ENCODE assay signal across 15 cellular contexts in the genomic region with DNA sequence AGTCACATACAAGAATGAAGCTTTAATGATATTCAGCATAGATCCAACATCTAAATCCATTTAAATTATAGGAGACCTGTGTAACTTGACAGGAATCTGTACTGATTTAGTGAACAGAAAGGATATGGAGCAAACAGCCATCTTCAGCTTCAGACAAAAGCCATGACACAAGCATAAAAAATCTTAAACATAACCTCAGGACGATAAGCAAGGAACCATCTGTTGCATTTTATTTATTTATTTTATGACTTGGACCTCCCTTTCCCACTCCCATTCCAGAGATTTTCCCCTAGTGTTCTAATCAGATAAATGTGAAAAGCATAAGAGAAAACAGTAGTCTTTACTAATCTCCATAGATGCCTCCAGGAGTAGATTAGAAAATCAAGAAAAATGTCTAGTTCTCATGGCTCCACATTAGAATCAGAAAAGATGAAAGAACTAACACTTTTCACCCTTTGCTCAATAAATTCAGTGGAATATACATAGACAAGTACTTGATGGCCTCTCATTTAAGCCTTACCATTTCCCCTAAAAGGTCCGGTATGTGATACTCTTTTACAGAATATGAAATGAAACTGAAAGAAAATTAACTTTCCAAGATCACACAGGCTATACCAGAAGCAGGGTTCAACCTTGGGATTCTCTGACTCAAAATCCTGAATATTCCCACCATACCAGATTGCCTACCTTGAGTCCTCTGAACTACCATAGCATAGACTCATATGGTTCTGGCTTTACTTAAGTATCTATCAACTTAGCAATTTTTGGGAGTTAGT. TPM values are rescaled to one million over a fixed set of nuclear protein-coding genes. Genes with fewer than 3 reads are reported as not detected.
DNase-seq lines count a peak whose midpoint lies in the region; ATAC-seq and TF ChIP-seq lines count a peak whose summit lies in the region.
"Had no signal": no experiment of that assay in that cellular context is flagged by ENCODE, and none has a peak within 500 bp of the region (broad histone marks: within the 10 kb centered on the region; RNA-seq: fewer than 3 reads in every experiment).

No MANE protein-coding gene starts in this region.

- no peak for TF ChIP-seq CTCF in fibroblast of lung (conservative IDR thresholded peaks at IDR 0.05 in 1 of 2, IDR thresholded peaks at IDR 0.05 in 1 of 2; ENCODE audit: low read depth in 1 of 2, low read length in 2 of 2)
- TF ChIP-seq CTCF in right lobe of liver (IDR thresholded peaks at IDR 0.05), result no peak

- intact Hi-C loops in right lobe of liver (cut with DNase I), result no loop called here

- H3K27me3 ChIP-seq in GM23248 (replicated peaks; ENCODE audit: insufficient read depth), result no peaks in the 10 kb centered on the region
- no peaks in the 10 kb centered on the region for H3K27me3 ChIP-seq in fibroblast of lung (ENCODE audit: control insufficient read depth, insufficient read depth, low read length)
- no peaks in the 10 kb centered on the region for H3K27me3 ChIP-seq in right lobe of liver
- H3K27me3 ChIP-seq: breast epithelium had no signal

- H3K9me3 ChIP-seq in GM23248 (ENCODE audit: low read depth) (no peaks in the 10 kb centered on the region), fibroblast of lung (ENCODE audit: control insufficient read depth, insufficient read depth, low read depth, low read length) (no peaks in the 10 kb centered on the region), right lobe of liver (no peaks in the 10 kb centered on the region)
- H3K9me3 ChIP-seq: breast epithelium, prostate gland had no signal

- H3K9me2 ChIP-seq in GM23248 (ENCODE audit: insufficient read depth), result no peaks in the 10 kb centered on the region

- peak overlapping the region; percentile 16; the same call in 1 of the 2 replicates for H3K4me3 ChIP-seq in GM23248
- H3K4me3 ChIP-seq in fibroblast of lung (replicated peaks in 1 of 4; ENCODE audit: control extremely low read depth in 1 of 4, insufficient read depth in 1 of 4, low read depth in 3 of 4, low read length in 4 of 4), result peak overlapping the region in 3 of 4 experiments; percentile 1 to 26 (median 2)
- H3K4me3 ChIP-seq in right lobe of liver, result no peak overlapping the region
- H3K4me3 ChIP-seq: breast epithelium, prostate gland had no signal

- DNase-seq in GM23248 (peak; percentile 65), fibroblast of lung (ENCODE audit: low read depth in 2 of 2) (peak; percentile 75 to 91), smooth muscle cell of the brain vasculature (ENCODE audit: low read depth, low spot score) (peak; percentile 12), SHP77 treated with DMSO at 0.1 percent for 48 hours (lab: John Stamatoyannopoulos, UW) (no peak), right lobe of liver (no peak)
- DNase-seq: activated gamma-delta T cell treated with Interleukin-2 at 50 U/mL for 16 hours; head of caudate nucleus; naive B cell; NCI-H1417; stimulated activated CD4-positive, alpha-beta T cell treated with anti-CD3 and anti-CD28 coated beads, Interleukin-2, amount 100 ng/mL, for 24 hours; stimulated activated CD8-positive, alpha-beta memory T cell treated with anti-CD3 and anti-CD28 coated beads, Interleukin-4, amount 100 ng/mL, for 48 hours had no signal

- WGBS in GM23248 (ENCODE audit: low coverage in 1 of 2, low lambda C conversion rate in 2 of 2, missing lambda C conversion rate in 2 of 2), 2 experiments, result 50% methylated on average over 2 of the region's 2 CpGs
- WGBS in right lobe of liver (ENCODE audit: insufficient coverage, low coverage, low lambda C conversion rate, missing lambda C conversion rate), result 60% methylated on average over 2 of the region's 2 CpGs

- in situ Hi-C loops in GM23248 (cut with MboI), result no loop called here

- H4K20me1 ChIP-seq in GM23248 (ENCODE audit: insufficient read depth) (no peaks in the 10 kb centered on the region), fibroblast of lung (ENCODE audit: control insufficient read depth, extremely low read depth, insufficient read depth, low read length) (no peaks in the 10 kb centered on the region)

- H2AFZ ChIP-seq in GM23248, result 0 out of 2 replicates have a peak overlapping the region, but pooled peaks have one; percentile 6
- peak overlapping the region; percentile 32 for H2AFZ ChIP-seq in fibroblast of lung (ENCODE audit: low read length)

- H3K36me3 ChIP-seq in GM23248 (ENCODE audit: low read depth) (no peaks in the 10 kb centered on the region), fibroblast of lung (ENCODE audit: control insufficient read depth, insufficient read depth, low read length) (no peaks in the 10 kb centered on the region), right lobe of liver (no peaks in the 10 kb centered on the region)
- H3K36me3 ChIP-seq: breast epithelium, prostate gland had no signal

- H3K79me2 ChIP-seq in GM23248 (ENCODE audit: insufficient read depth) (peaks cover 25% of the 10 kb centered on the region), fibroblast of lung (ENCODE audit: control insufficient read depth, insufficient read depth, low read length) (peaks cover 9% of the 10 kb centered on the region)

- ATAC-seq in SK-N-SH treated with all-trans-retinoic acid at 6 μM for 48 hours (peak; percentile 79), HG03039 (IDR thresholded peaks at IDR 0.05; ENCODE audit: unreplicated experiment) (no peak), right lobe of liver (no peak)

- TF ChIP-seq POLR2A in right lobe of liver (IDR thresholded peaks at IDR 0.05), result no peak

- H3K9ac ChIP-seq in GM23248 (no peak overlapping the region), fibroblast of lung (ENCODE audit: insufficient read depth, low read length) (no peak overlapping the region)

- H3K4me1 ChIP-seq in GM23248 (ENCODE audit: insufficient read depth) (peaks cover 22% of the 10 kb centered on the region), fibroblast of lung (ENCODE audit: control insufficient read depth, extremely low read depth, insufficient read depth, low read length) (peaks cover 6% of the 10 kb centered on the region), right lobe of liver (no peaks in the 10 kb centered on the region)
- H3K4me1 ChIP-seq: breast epithelium, prostate gland had no signal

- H3K27ac ChIP-seq in GM23248 (0 out of 2 replicates have a peak overlapping the region, but pooled peaks have one; percentile 4), fibroblast of lung (ENCODE audit: insufficient read depth, low read length) (peak overlapping the region; percentile 51), right lobe of liver (no peak overlapping the region)
- H3K27ac ChIP-seq: breast epithelium, prostate gland had no signal

- H3K4me2 ChIP-seq in GM23248 (ENCODE audit: unreplicated experiment) (peak overlapping the region; percentile 52), fibroblast of lung (ENCODE audit: extremely low read depth, insufficient read depth, low read length) (peak overlapping the region; percentile 89)

- peaks cover 21% of the 10 kb centered on the region for H3F3A ChIP-seq in GM23248 (ENCODE audit: insufficient read depth)

TF ChIP-seq in SK-N-SH treated with all-trans-retinoic acid at 6 μM for 48 hours, 23 proteins besides CTCF, POLR2A, EP300 and RAD21:
- TF ChIP-seq ISL1 (CRISPR knock-in tag; IDR thresholded peaks at IDR 0.05), result peak; percentile 58; the same call in 1 of the 2 replicates
- TF ChIP-seq RARB (CRISPR knock-in tag; IDR thresholded peaks at IDR 0.05), result no peak

RNA-seq across cellular contexts. Expression of gene CACNA2D1, which starts 15.2 kb away (rescaled TPM):
- 21.2 and 31.1 TPM in 2 replicates for total RNA-seq in GM23248 (2014; rRNA removed; shearing (Covaris generic))
- polyA plus RNA-seq in GM23248 (2016; fragmentation: Nextera tagmentation; extraction: Ambion mirVana), result 6.9 and 7.7 TPM in 2 replicates
- 45.7 and 64.4 TPM in 2 replicates for total RNA-seq in fibroblast of lung
- 17.8 and 31.7 TPM in 2 replicates for polyA plus RNA-seq in fibroblast of lung
- polyA plus RNA-seq in fibroblast of lung (2012), result 17.5 and 28.2 TPM in 2 replicates
- 8.9 and 43.0 TPM in 2 replicates for polyA minus RNA-seq in fibroblast of lung (ENCODE audit: low replicate concordance)
- 1 to 10 TPM; 1.3 to 6.0 (median 2.2) TPM for total RNA-seq in right lobe of liver

Comparison
In these comparisons a context has a peak if more than half of its experiments do, and no peak if none do; other contexts are left out.
1. DNase-seq: peak in GM23248 (single experiment), fibroblast of lung (2 of 2) and smooth muscle cell of the brain vasculature (single experiment); none in SHP77 treated with DMSO at 0.1 percent for 48 hours (single experiment) and right lobe of liver (0 of 3).
2. H3K27ac ChIP-seq: peak in GM23248 (single experiment) and fibroblast of lung (single experiment); none in right lobe of liver (0 of 3).
3. H3K4me3 ChIP-seq: peak in GM23248 (single experiment) and fibroblast of lung (3 of 4); none in right lobe of liver (0 of 3).